8 cellular contexts compared by ENCODE assay signal in the genomic region with DNA sequence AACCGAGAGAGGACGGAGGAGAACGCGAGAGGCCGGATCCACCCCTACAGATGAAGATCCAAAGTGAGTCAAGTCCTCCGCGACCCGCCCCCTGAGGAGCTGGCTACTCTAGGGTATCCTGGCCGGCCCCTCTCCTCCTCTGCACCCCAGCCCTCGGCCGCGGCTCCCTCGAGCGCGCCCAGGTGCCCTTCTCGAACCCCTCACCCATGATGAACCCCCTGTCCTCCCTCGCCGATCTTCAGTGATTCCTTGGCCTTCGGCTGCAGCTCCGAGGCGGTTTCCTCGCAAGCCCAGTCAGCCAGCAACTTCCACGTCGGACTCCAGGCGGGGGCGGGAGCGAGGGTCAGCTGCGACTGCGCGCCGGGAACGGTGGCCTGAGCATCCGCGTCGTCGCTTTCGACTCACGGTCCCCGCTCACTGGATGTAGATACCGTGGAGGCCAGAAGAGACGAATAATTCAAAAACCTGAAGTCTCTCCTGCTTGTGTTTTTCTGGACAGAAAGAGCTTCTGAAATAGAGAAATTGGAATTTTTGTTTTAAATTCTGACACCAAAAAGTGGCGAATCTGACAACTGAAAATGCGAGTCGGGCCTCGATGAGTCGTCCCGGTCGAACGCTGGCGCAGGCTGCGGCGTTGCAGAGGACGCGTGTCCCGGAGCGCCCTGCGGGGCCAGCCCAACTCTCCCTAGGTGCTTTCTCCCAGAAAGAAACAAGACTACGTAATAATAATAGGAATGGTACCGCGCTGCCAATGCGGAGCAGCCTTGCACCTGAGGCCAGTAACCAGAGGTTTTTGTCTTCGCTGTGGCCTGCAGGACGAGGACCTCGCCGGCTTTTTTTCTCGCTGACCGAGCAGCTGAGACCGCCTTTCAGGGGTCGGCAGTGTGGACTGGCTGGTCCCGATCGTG. TPM values are rescaled to one million over a fixed set of nuclear protein-coding genes. Genes with fewer than 3 reads are reported as not detected.
DNase-seq lines count a peak whose midpoint lies in the region; ATAC-seq and TF ChIP-seq lines count a peak whose summit lies in the region.

A gene (minus strand): TSS at position 335 of the 908 bp plus-strand sequence. CDS start 127 bp downstream, at position 208.

- peak within 1 kb of the TSS; percentile 96 for H3K27ac Mint-ChIP-seq in activated naive CD8-positive, alpha-beta T cell treated with anti-CD3 and anti-CD28 coated beads, Interleukin-2, amount 50 U/mL, for 24 hours

- peak within 1 kb of the TSS; percentile 72 for H2BK5ac ChIP-seq in trophoblast cell (ENCODE audit: low read depth, low read length, poor library complexity)

- peaks cover 13% of the 10 kb centered on the region for H3K79me2 ChIP-seq in trophoblast cell (ENCODE audit: control insufficient read depth, insufficient read depth, low read length, poor library complexity)

- WGBS in trophoblast cell (ENCODE audit: extremely low coverage, insufficient coverage, insufficient read length): no CpG with 5 or more reads among the region's 71 CpGs
- 0 to 1% methylated on average over 65 to 71 of the region's 71 CpGs for WGBS in tibial nerve, 2 donors

- peak within 1 kb of the TSS; percentile 98 for H3K4me2 ChIP-seq in trophoblast cell (ENCODE audit: low read length)

- H3K23ac ChIP-seq in trophoblast cell (ENCODE audit: low read length): no peak within 1 kb of the TSS

- peaks cover 14% of the 10 kb centered on the region for H3K4me1 Mint-ChIP-seq in activated naive CD8-positive, alpha-beta T cell treated with anti-CD3 and anti-CD28 coated beads, Interleukin-2, amount 50 U/mL, for 24 hours

- H3K18ac ChIP-seq in trophoblast cell (ENCODE audit: low read length): peak within 1 kb of the TSS; percentile 96

- peak within 1 kb of the TSS; percentile 99 for H4K8ac ChIP-seq in trophoblast cell (ENCODE audit: low read depth, low read length)

- peak within 1 kb of the TSS; percentile 49 for H2BK120ac ChIP-seq in trophoblast cell (ENCODE audit: insufficient read depth, low read length, poor library complexity)

- peak within 1 kb of the TSS; percentile 99 for H3K4me3 Mint-ChIP-seq in activated naive CD8-positive, alpha-beta T cell treated with anti-CD3 and anti-CD28 coated beads, Interleukin-2, amount 50 U/mL, for 24 hours

- peak within 1 kb of the TSS; percentile 94 for H4K91ac ChIP-seq in trophoblast cell (ENCODE audit: low read depth, low read length)

- H3K79me1 ChIP-seq in trophoblast cell (ENCODE audit: low read length): peaks cover 9% of the 10 kb centered on the region

- TF ChIP-seq POLR2A in tibial nerve (IDR thresholded peaks at IDR 0.05): peak; percentile 20 to 27

- H2AFZ ChIP-seq in trophoblast cell (ENCODE audit: insufficient read depth, low read length, poor library complexity): peak within 1 kb of the TSS; percentile 85

- H3K27me3 ChIP-seq in cardiac muscle cell (peaks cover 4% of the 10 kb centered on the region), trophoblast cell (ENCODE audit: insufficient read depth, low read length) (no peaks in the 10 kb centered on the region), tibial nerve (no peaks in the 10 kb centered on the region)

- H3K9me3 ChIP-seq in cardiac muscle cell (ENCODE audit: low read depth) (no peaks in the 10 kb centered on the region), trophoblast cell (ENCODE audit: insufficient read depth, low read depth, low read length) (no peaks in the 10 kb centered on the region), tibial nerve (no peaks in the 10 kb centered on the region)

- peak within 1 kb of the TSS; percentile 99 for H4K12ac ChIP-seq in trophoblast cell (ENCODE audit: low read depth, low read length)

- H2AK5ac ChIP-seq in trophoblast cell (ENCODE audit: low read length): peak within 1 kb of the TSS; percentile 69

- H3K36me3 Mint-ChIP-seq in activated naive CD8-positive, alpha-beta T cell treated with anti-CD3 and anti-CD28 coated beads, Interleukin-2, amount 50 U/mL, for 24 hours (ENCODE audit: low read depth): peaks cover 5% of the 10 kb centered on the region

- peak in 1 of 2 donors; percentile 75 for TF ChIP-seq EP300 in tibial nerve (IDR thresholded peaks at IDR 0.05)

- H3K4me1 ChIP-seq in cardiac muscle cell (ENCODE audit: low read depth) (peaks cover 7% of the 10 kb centered on the region), trophoblast cell (ENCODE audit: control insufficient read depth in 1 of 2, insufficient read depth in 2 of 2, low read length in 2 of 2) (peaks cover 3 to 4% of the 10 kb centered on the region in 2 experiments), tibial nerve (peaks cover 0 to 48% (median 13%) of the 10 kb centered on the region in 4 donors)

- H2BK12ac ChIP-seq in trophoblast cell (ENCODE audit: low read length): peak within 1 kb of the TSS; percentile 31

- H3K9ac ChIP-seq in trophoblast cell (ENCODE audit: low read length): peak within 1 kb of the TSS; percentile 98

- H3K4me3 ChIP-seq in GM12875 (ENCODE audit: low read depth, low read length): peak within 1 kb of the TSS; percentile 96
- peak within 1 kb of the TSS; percentile 77 for H3K4me3 ChIP-seq in cardiac muscle cell
- H3K4me3 ChIP-seq in trophoblast cell (ENCODE audit: low read depth, low read length): peak within 1 kb of the TSS; percentile 88
- H3K4me3 ChIP-seq in tibial nerve: peak within 1 kb of the TSS; percentile 72 to 96 (median 84)

- H3K9me3 Mint-ChIP-seq in activated naive CD8-positive, alpha-beta T cell treated with anti-CD3 and anti-CD28 coated beads, Interleukin-2, amount 50 U/mL, for 24 hours: no peaks in the 10 kb centered on the region

- ATAC-seq in HG02678 (IDR thresholded peaks at IDR 0.05; ENCODE audit: unreplicated experiment): peak; percentile 82
- peak; percentile 82 for ATAC-seq in activated naive CD8-positive, alpha-beta T cell treated with anti-CD3 and anti-CD28 coated beads, Interleukin-2, amount 50 U/mL, for 24 hours

- peak; percentile 87 for DNase-seq in NCI-H1105 treated with DMSO at 0.1 percent for 48 hours (lab: John Stamatoyannopoulos, UW)
- DNase-seq in SW480 (ENCODE audit: low spot score): peak; percentile 82
- DNase-seq in activated naive CD8-positive, alpha-beta T cell treated with anti-CD3 and anti-CD28 coated beads, Interleukin-2, amount 50 U/mL, for 24 hours: peak; percentile 84
- DNase-seq in cardiac muscle cell (ENCODE audit: low read depth in 1 of 2, low spot score in 1 of 2): peak; percentile 92 to 95
- DNase-seq in trophoblast cell: peak; percentile 88 to 92
- peak; percentile 68 to 78 for DNase-seq in tibial nerve (ENCODE audit: low spot score in 2 of 2)

- H3K14ac ChIP-seq in trophoblast cell (ENCODE audit: low read length): peak within 1 kb of the TSS; percentile 97

- no peaks in the 10 kb centered on the region for H3K27me3 Mint-ChIP-seq in activated naive CD8-positive, alpha-beta T cell treated with anti-CD3 and anti-CD28 coated beads, Interleukin-2, amount 50 U/mL, for 24 hours

- peak within 1 kb of the TSS; percentile 76 for H3K4ac ChIP-seq in trophoblast cell (ENCODE audit: low read depth, low read length)

- no peak for TF ChIP-seq CTCF in GM12875 (IDR thresholded peaks at IDR 0.05; ENCODE audit: borderline replicate concordance, insufficient read depth, low read depth, low read length)
- TF ChIP-seq CTCF in cardiac muscle cell (IDR thresholded peaks at IDR 0.05; ENCODE audit: low read depth, low read length): no peak
- peak in 1 of 5 experiments; percentile 43 for TF ChIP-seq CTCF in tibial nerve (IDR thresholded peaks at IDR 0.05)

- H3K27ac ChIP-seq in cardiac muscle cell (peak within 1 kb of the TSS; percentile 93), trophoblast cell (ENCODE audit: low read depth, low read length) (peak within 1 kb of the TSS; percentile 85), tibial nerve (peak within 1 kb of the TSS; percentile 78 to 96 (median 92))

- H3K36me3 ChIP-seq in cardiac muscle cell (no peaks in the 10 kb centered on the region), trophoblast cell (ENCODE audit: control insufficient read depth in 1 of 2, insufficient read depth in 2 of 2, low read length in 2 of 2) (peaks cover 0 to 6% of the 10 kb centered on the region in 2 experiments), tibial nerve (peaks cover 0 to 1% (median 0%) of the 10 kb centered on the region in 3 donors)

RNA-seq across cellular contexts. Expression of the gene that starts here (rescaled TPM):
- total RNA-seq in cardiac muscle cell: 52.0 and 75.6 TPM in 2 replicates
- 68.0 and 80.9 TPM in 2 replicates for polyA plus RNA-seq in cardiac muscle cell
- 98.1 and 99.6 TPM in 2 replicates for polyA plus RNA-seq in trophoblast cell (2013)
- 10 to 100 TPM; 41.1 to 55.0 (median 50.3) TPM for total RNA-seq in tibial nerve

Comparison
In these comparisons a context has a peak if more than half of its experiments do, and no peak if none do; other contexts are left out.
1. Peak in every context shown above with its lines: DNase-seq, ATAC-seq, H3K4me3 ChIP-seq and H3K27ac ChIP-seq.